In the genomic region with DNA sequence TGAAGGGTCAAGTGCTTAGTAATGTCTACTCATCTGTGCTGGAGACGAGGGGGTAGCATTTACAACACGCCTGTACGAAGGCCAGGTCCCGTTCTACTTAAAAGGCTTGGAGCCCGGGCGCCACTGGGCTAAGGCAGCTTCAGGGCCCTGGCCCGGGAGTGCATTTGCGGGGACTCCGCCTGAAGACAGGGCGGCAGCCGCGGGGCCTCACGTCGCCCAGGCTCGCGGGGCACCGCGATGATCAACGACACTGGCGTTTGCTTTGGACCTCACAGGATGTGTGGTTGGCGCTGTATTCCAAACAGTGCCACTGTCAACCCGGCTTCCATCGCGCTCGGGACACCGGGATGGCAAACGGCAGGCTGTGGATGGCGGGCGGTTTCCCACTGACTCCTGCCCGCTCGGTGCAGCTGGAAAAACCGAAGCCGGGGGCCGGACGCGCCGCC, we compare ENCODE assay signal across 8 cellular contexts. TPM values are rescaled to one million over a fixed set of nuclear protein-coding genes. Genes with fewer than 3 reads are reported as not detected.
DNase-seq lines count a peak whose midpoint lies in the region; ATAC-seq and TF ChIP-seq lines count a peak whose summit lies in the region.

No MANE protein-coding gene starts in this region.

- H3K36me3 Mint-ChIP-seq in activated naive CD8-positive, alpha-beta T cell treated with anti-CD3 and anti-CD28 coated beads, Interleukin-2, amount 10 ng/mL, durations not matched to agents 7 days and 5 days, result peaks cover 9% of the 10 kb centered on the region
- no peaks in the 10 kb centered on the region for H3K36me3 Mint-ChIP-seq in progenitor cell of endocrine pancreas (ENCODE audit: insufficient read depth)

- DNase-seq in SK-N-MC (ENCODE audit: low read depth, low spot score) (no peak), heart right ventricle (peak; percentile 30 to 58), progenitor cell of endocrine pancreas (ENCODE audit: low spot score, unreplicated experiment) (peak; percentile 23)
- peak; percentile 74 for DNase-seq in activated naive CD8-positive, alpha-beta T cell treated with anti-CD3 and anti-CD28 coated beads, Interleukin-2, amount 10 ng/mL, durations not matched to agents 7 days and 5 days

- intact Hi-C loops in heart right ventricle (cut with DNase I), result loop anchor here in 6 of 10 donors (1.0 to 10.0 kb wide), 5 partner anchors 35 to 80 kb away; partner anchors contain the start of genes NSUN2 (in 6 of the 6) and SRD5A1 (in 6 of the 6)

- H3K27ac ChIP-seq in BLaER1 (peak overlapping the region; percentile 98), HUES6 (ENCODE audit: low read depth, low read length) (peak overlapping the region; percentile 70; the same call in 1 of the 2 replicates), SK-N-MC (peak overlapping the region; percentile 93), heart right ventricle (peak overlapping the region; percentile 93 to 98 (median 97))

- H3K36me3 ChIP-seq in BLaER1 (peaks cover 10% of the 10 kb centered on the region; the same call in 1 of the 2 replicates), HUES6 (ENCODE audit: control insufficient read depth, insufficient read depth, low read length) (no peaks in the 10 kb centered on the region), SK-N-MC (ENCODE audit: insufficient read depth, low read length) (no peaks in the 10 kb centered on the region), heart right ventricle (peaks cover 0 to 4% (median 0%) of the 10 kb centered on the region in 9 donors)

- peaks cover 24% of the 10 kb centered on the region for H3K4me1 Mint-ChIP-seq in activated naive CD8-positive, alpha-beta T cell treated with anti-CD3 and anti-CD28 coated beads, Interleukin-2, amount 10 ng/mL, durations not matched to agents 7 days and 5 days
- H3K4me1 Mint-ChIP-seq in progenitor cell of endocrine pancreas (ENCODE audit: low read depth), result peaks cover 26% of the 10 kb centered on the region

- no peaks in the 10 kb centered on the region for H3K9me3 Mint-ChIP-seq in activated naive CD8-positive, alpha-beta T cell treated with anti-CD3 and anti-CD28 coated beads, Interleukin-2, amount 10 ng/mL, durations not matched to agents 7 days and 5 days
- no peaks in the 10 kb centered on the region for H3K9me3 Mint-ChIP-seq in progenitor cell of endocrine pancreas (ENCODE audit: low read depth)

- peak overlapping the region; percentile 84 for H3K4me3 Mint-ChIP-seq in activated naive CD8-positive, alpha-beta T cell treated with anti-CD3 and anti-CD28 coated beads, Interleukin-2, amount 10 ng/mL, durations not matched to agents 7 days and 5 days
- H3K4me3 Mint-ChIP-seq in progenitor cell of endocrine pancreas (ENCODE audit: low read depth), result peak overlapping the region; percentile 85

- H3K4me1 ChIP-seq in BLaER1 (peaks cover 47% of the 10 kb centered on the region), HUES6 (ENCODE audit: control insufficient read depth, insufficient read depth, low read length) (peaks cover 22% of the 10 kb centered on the region), heart right ventricle (peaks cover 5 to 41% (median 32%) of the 10 kb centered on the region in 9 donors)

- peaks cover 2% of the 10 kb centered on the region for H3K27me3 Mint-ChIP-seq in activated naive CD8-positive, alpha-beta T cell treated with anti-CD3 and anti-CD28 coated beads, Interleukin-2, amount 10 ng/mL, durations not matched to agents 7 days and 5 days
- H3K27me3 Mint-ChIP-seq in progenitor cell of endocrine pancreas, result peaks cover 7% of the 10 kb centered on the region

- peak overlapping the region; percentile 93 for H3K27ac Mint-ChIP-seq in activated naive CD8-positive, alpha-beta T cell treated with anti-CD3 and anti-CD28 coated beads, Interleukin-2, amount 10 ng/mL, durations not matched to agents 7 days and 5 days
- H3K27ac Mint-ChIP-seq in progenitor cell of endocrine pancreas, result peak overlapping the region; percentile 92

- H3K4me3 ChIP-seq in BLaER1 (peak overlapping the region; percentile 90), HUES6 (ENCODE audit: low read depth, low read length) (peak overlapping the region; percentile 86), SK-N-MC (peak overlapping the region; percentile 97), heart right ventricle (peak overlapping the region; percentile 51 to 97 (median 72))

- H3K27me3 ChIP-seq in BLaER1 (no peaks in the 10 kb centered on the region), HUES6 (ENCODE audit: control insufficient read depth, insufficient read depth, low read length) (peaks cover 16% of the 10 kb centered on the region; the same call in 1 of the 2 replicates), heart right ventricle (no peaks in the 10 kb centered on the region)

- H4K20me1 ChIP-seq in BLaER1, result peaks cover 31% of the 10 kb centered on the region

- WGBS in heart right ventricle, 2 donors, result 0 to 1% methylated on average over 30 to 37 of the region's 37 CpGs

- peak overlapping the region; percentile 93 for H3K4me2 ChIP-seq in BLaER1

- H3K9ac ChIP-seq in BLaER1, result peak overlapping the region; percentile 93
- H3K9ac ChIP-seq in HUES6 (ENCODE audit: low read length), result peak overlapping the region; percentile 80
- H3K9ac ChIP-seq in SK-N-MC (ENCODE audit: insufficient read length), result peak overlapping the region; percentile 94

- H3K9me3 ChIP-seq in BLaER1 (no peaks in the 10 kb centered on the region), HUES6 (ENCODE audit: control insufficient read depth, insufficient read depth, low read depth, low read length) (no peaks in the 10 kb centered on the region), SK-N-MC (ENCODE audit: low read depth, low read length) (no peaks in the 10 kb centered on the region), heart right ventricle (no peaks in the 10 kb centered on the region)

- POLR2A ChIA-PET in activated naive CD8-positive, alpha-beta T cell treated with anti-CD3 and anti-CD28 coated beads, Interleukin-2, amount 10 ng/mL, durations not matched to agents 7 days and 5 days (lab: Charles Lee), result interaction anchor here (1.0 to 3.3 kb wide), 5 partner anchors 23 to 334 kb away, joined by 3 to 22 read pairs (median 5); partner anchors contain the start of genes MED10, NSUN2 and SRD5A1

- peak in 3 of 9 donors; percentile 7 to 34 (median 26) for TF ChIP-seq CTCF in heart right ventricle (IDR thresholded peaks at IDR 0.05)
- TF ChIP-seq CTCF in progenitor cell of endocrine pancreas (IDR thresholded peaks at IDR 0.05; ENCODE audit: unreplicated experiment), result peak; percentile 11

- ATAC-seq in GM19372 (IDR thresholded peaks at IDR 0.05; ENCODE audit: low read depth, unreplicated experiment) (peak; percentile 21), heart right ventricle (peak; percentile 1 to 51 (median 28)), HG03139 (IDR thresholded peaks at IDR 0.05; ENCODE audit: unreplicated experiment) (no peak)
- peak; percentile 17 for ATAC-seq in activated naive CD8-positive, alpha-beta T cell treated with anti-CD3 and anti-CD28 coated beads, Interleukin-2, amount 10 ng/mL, durations not matched to agents 7 days and 5 days (ENCODE audit: low read depth)

RNA-seq across cellular contexts. Expression of gene TENT4A, which starts 1.1 kb away (rescaled TPM):
- total RNA-seq in activated naive CD8-positive, alpha-beta T cell treated with anti-CD3 and anti-CD28 coated beads, Interleukin-2, amount 10 ng/mL, durations not matched to agents 7 days and 5 days, result 10 to 100 TPM; 47.0 to 47.1 TPM
- 10 to 100 TPM in 8 of 10 donors, 1 to 10 TPM in 2; 8.8 to 13.7 (median 11.7) TPM for total RNA-seq in heart right ventricle
- polyA plus RNA-seq in heart right ventricle, result 1 to 10 TPM; 4.2 to 8.9 TPM
- total RNA-seq in progenitor cell of endocrine pancreas, result 30.0 and 31.8 TPM in 2 replicates
